ENCODE assay signal across 8 cellular contexts in the genomic region with DNA sequence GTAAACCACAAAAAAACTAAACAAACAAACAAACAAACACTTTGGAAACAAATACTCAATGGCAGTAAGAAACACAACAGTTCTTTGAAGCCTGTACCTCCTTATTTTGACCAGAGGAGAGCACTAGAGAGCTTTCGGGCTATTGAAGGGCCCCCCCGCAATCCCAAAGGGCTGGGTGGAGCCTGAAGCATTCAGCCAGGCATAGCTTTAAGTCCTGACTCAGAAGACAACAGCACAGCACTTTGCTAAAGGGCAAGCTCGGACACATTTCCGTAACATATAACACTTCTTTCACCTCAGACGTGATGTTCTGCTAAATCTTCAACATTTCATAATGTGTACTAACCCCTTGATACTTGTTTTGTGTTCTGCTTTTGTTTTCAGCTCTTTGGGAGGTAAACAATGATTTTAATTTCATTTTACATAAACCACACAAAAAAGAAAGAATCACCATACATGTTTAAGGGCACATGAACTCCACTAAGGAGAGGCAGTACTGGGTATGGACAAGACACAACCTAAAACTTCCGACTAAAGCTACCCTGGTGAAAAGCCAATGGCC. TPM values are rescaled to one million over a fixed set of nuclear protein-coding genes. Genes with fewer than 3 reads are reported as not detected.
A peak's percentile ranks its signal among the peaks of the same experiment; 100 is the strongest.
DNase-seq lines count a peak whose midpoint lies in the region; ATAC-seq and TF ChIP-seq lines count a peak whose summit lies in the region.

No MANE protein-coding gene starts in this region.

- H3K4me1 ChIP-seq in SK-N-SH (ENCODE audit: control insufficient read depth in 1 of 2, insufficient read depth in 2 of 2, low read depth in 1 of 2, low read length in 1 of 2) (no peaks in the 10 kb centered on the region; a peak in 1 of 4 replicates), endodermal cell (ENCODE audit: control insufficient read depth, insufficient read depth, low read length) (no peaks in the 10 kb centered on the region), subcutaneous abdominal adipose tissue (ENCODE audit: control insufficient read depth in 5 of 5, insufficient read depth in 5 of 5, low read length in 5 of 5) (peaks cover 0 to 12% (median 5%) of the 10 kb centered on the region in 5 donors)

- no peak for TF ChIP-seq EP300 in SK-N-SH (IDR thresholded peaks at IDR 0.05; ENCODE audit: borderline replicate concordance in 1 of 2, low read depth in 1 of 2, low read length in 1 of 2)

- TF ChIP-seq CTCF in SK-N-SH (IDR thresholded peaks at IDR 0.05): peak; percentile 98
- peak; percentile 96 for TF ChIP-seq CTCF in endodermal cell (conservative IDR thresholded peaks at IDR 0.05)

- peak overlapping the region; percentile 51; the same call in 1 of the 2 replicates for H3K9ac ChIP-seq in SK-N-SH
- H3K9ac ChIP-seq in endodermal cell (ENCODE audit: extremely low read depth, low read length, poor library complexity, severe bottlenecking): no peak overlapping the region
- H3K9ac ChIP-seq in subcutaneous abdominal adipose tissue (ENCODE audit: low read length in 5 of 5): peak overlapping the region in 4 of 5 donors; percentile 1 to 75 (median 62)

- TF ChIP-seq RAD21 in SK-N-SH (IDR thresholded peaks at IDR 0.05; ENCODE audit: low read length): peak; percentile 99

- no peaks in the 10 kb centered on the region for H4K20me1 ChIP-seq in SK-N-SH (ENCODE audit: insufficient read depth)

- H3K27ac ChIP-seq in SK-N-SH (ENCODE audit: low read depth in 2 of 2, low read length in 1 of 2) (peak overlapping the region; percentile 65 to 91), endodermal cell (ENCODE audit: low read depth, low read length) (no peak overlapping the region), subcutaneous abdominal adipose tissue (ENCODE audit: low read depth, low read length) (peak overlapping the region; percentile 92)

- WGBS in SK-N-SH (ENCODE audit: low lambda C conversion rate): 16% methylated on average over 6 of the region's 6 CpGs
- WGBS in endodermal cell (ENCODE audit: insufficient coverage in 1 of 2, insufficient read length in 1 of 2), 2 experiments: 6 to 16% methylated on average over 4 to 6 of the region's 6 CpGs

- H3K9me3 Mint-ChIP-seq in endodermal cell: no peaks in the 10 kb centered on the region

- H3K79me2 ChIP-seq in SK-N-SH (ENCODE audit: insufficient read depth): no peaks in the 10 kb centered on the region

- H3K4me3 ChIP-seq in SK-N-SH (ENCODE audit: low read depth in 2 of 2, low read length in 1 of 2) (peak overlapping the region; percentile 14 to 31; a peak in 2 of 4 replicates), endodermal cell (ENCODE audit: low read length) (no peak overlapping the region), subcutaneous abdominal adipose tissue (ENCODE audit: low read depth in 1 of 5, low read length in 5 of 5) (peak overlapping the region in 4 of 5 donors; percentile 47 to 56 (median 52))

- H3K9me3 ChIP-seq in SK-N-SH (no peaks in the 10 kb centered on the region), endodermal cell (ENCODE audit: control insufficient read depth, low read length) (no peaks in the 10 kb centered on the region), subcutaneous abdominal adipose tissue (ENCODE audit: control insufficient read depth in 5 of 5, low read length in 5 of 5) (no peaks in the 10 kb centered on the region)

- H3K9me2 ChIP-seq in SK-N-SH: no peaks in the 10 kb centered on the region

- DNase-seq in Ammon's horn (ENCODE audit: low spot score) (peak; percentile 77), NCI-H128 (lab: John Stamatoyannopoulos, UW; ENCODE audit: unreplicated experiment) (peak; percentile 45), SK-N-SH (peak; percentile 88), endodermal cell (peak; percentile 85), medulla oblongata (ENCODE audit: extremely low spot score) (peak; percentile 79)

- H3K36me3 ChIP-seq in SK-N-SH (replicated peaks in 1 of 2; ENCODE audit: control insufficient read depth in 1 of 2, insufficient read depth in 2 of 2, low read length in 1 of 2): no peaks in the 10 kb centered on the region
- no peaks in the 10 kb centered on the region for H3K36me3 ChIP-seq in endodermal cell (ENCODE audit: control insufficient read depth, insufficient read depth, low read length)
- no peaks in the 10 kb centered on the region for H3K36me3 ChIP-seq in subcutaneous abdominal adipose tissue (ENCODE audit: control insufficient read depth in 5 of 5, insufficient read depth in 5 of 5, low read length in 5 of 5)

- POLR2A ChIA-PET in SK-N-SH (lab: Yijun Ruan, JAX): no interaction called here

- H3K4me2 ChIP-seq in SK-N-SH: peak overlapping the region; percentile 47

- H3K27ac Mint-ChIP-seq in endodermal cell: no peak overlapping the region

- no peak overlapping the region for H3K4me3 Mint-ChIP-seq in endodermal cell

- peak overlapping the region; percentile 81 for H2AFZ ChIP-seq in SK-N-SH (ENCODE audit: low read depth)

- H3K27me3 Mint-ChIP-seq in endodermal cell (ENCODE audit: insufficient read depth): peaks cover 10% of the 10 kb centered on the region

- CTCF ChIA-PET in SK-N-SH (lab: Yijun Ruan, JAX): interaction anchor here (0.6 to 5.0 kb wide), 35 partner anchors 9 to 953 kb away, joined by 3 to 59 read pairs (median 4); a partner anchor contains a TSS

- H3K27me3 ChIP-seq in SK-N-SH (ENCODE audit: insufficient read depth) (no peaks in the 10 kb centered on the region), endodermal cell (ENCODE audit: control insufficient read depth, insufficient read depth, low read length, poor library complexity, severe bottlenecking) (no peaks in the 10 kb centered on the region), subcutaneous abdominal adipose tissue (ENCODE audit: control insufficient read depth in 5 of 5, insufficient read depth in 4 of 5, low read length in 5 of 5) (no peaks in the 10 kb centered on the region)

- H3K4me1 Mint-ChIP-seq in endodermal cell: peaks cover 5% of the 10 kb centered on the region

- no peaks in the 10 kb centered on the region for H3K36me3 Mint-ChIP-seq in endodermal cell (ENCODE audit: low read depth)

- ATAC-seq in GM18508 (IDR thresholded peaks at IDR 0.05; ENCODE audit: insufficient read depth, unreplicated experiment) (peak; percentile 88), HG02870 (IDR thresholded peaks at IDR 0.05; ENCODE audit: unreplicated experiment) (peak; percentile 98)

- no peaks in the 10 kb centered on the region for H3F3A ChIP-seq in SK-N-SH (replicated peaks; ENCODE audit: insufficient read depth)

TF ChIP-seq in SK-N-SH, 30 proteins besides CTCF, POLR2A, EP300 and RAD21 (continues in another document):
- TF ChIP-seq RCOR1 (IDR thresholded peaks at IDR 0.05; ENCODE audit: low read length) (no peak), MEF2A (IDR thresholded peaks at IDR 0.05; ENCODE audit: borderline replicate concordance, low read depth) (no peak), TEAD4 (IDR thresholded peaks at IDR 0.05; ENCODE audit: borderline replicate concordance, insufficient read depth) (no peak), FOXJ3 (CRISPR knock-in tag; IDR thresholded peaks at IDR 0.05) (no peak), SMC3 (IDR thresholded peaks at IDR 0.05; ENCODE audit: low read depth, low read length) (peak; percentile 91), TAF1 (IDR thresholded peaks at IDR 0.05; ENCODE audit: borderline replicate concordance, low read depth, low read length) (peak; percentile 39; the same call in 1 of the 2 replicates), SIN3A (IDR thresholded peaks at IDR 0.05; ENCODE audit: borderline replicate concordance, low read depth, low read length) (peak; percentile 48; the same call in 1 of the 2 replicates)
- TF ChIP-seq, protein P1, sequence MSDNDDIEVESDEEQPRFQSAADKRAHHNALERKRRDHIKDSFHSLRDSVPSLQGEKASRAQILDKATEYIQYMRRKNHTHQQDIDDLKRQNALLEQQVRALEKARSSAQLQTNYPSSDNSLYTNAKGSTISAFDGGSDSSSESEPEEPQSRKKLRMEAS (IDR thresholded peaks at IDR 0.05; ENCODE audit: low read depth): peak; percentile 46; the same call in 1 of the 2 replicates
- TF ChIP-seq, protein P2, sequence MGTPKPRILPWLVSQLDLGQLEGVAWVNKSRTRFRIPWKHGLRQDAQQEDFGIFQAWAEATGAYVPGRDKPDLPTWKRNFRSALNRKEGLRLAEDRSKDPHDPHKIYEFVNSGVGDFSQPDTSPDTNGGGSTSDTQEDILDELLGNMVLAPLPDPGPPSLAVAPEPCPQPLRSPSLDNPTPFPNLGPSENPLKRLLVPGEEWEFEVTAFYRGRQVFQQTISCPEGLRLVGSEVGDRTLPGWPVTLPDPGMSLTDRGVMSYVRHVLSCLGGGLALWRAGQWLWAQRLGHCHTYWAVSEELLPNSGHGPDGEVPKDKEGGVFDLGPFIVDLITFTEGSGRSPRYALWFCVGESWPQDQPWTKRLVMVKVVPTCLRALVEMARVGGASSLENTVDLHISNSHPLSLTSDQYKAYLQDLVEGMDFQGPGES (IDR thresholded peaks at IDR 0.05; ENCODE audit: low read depth, low read length): no peak
- TF ChIP-seq, protein P3, sequence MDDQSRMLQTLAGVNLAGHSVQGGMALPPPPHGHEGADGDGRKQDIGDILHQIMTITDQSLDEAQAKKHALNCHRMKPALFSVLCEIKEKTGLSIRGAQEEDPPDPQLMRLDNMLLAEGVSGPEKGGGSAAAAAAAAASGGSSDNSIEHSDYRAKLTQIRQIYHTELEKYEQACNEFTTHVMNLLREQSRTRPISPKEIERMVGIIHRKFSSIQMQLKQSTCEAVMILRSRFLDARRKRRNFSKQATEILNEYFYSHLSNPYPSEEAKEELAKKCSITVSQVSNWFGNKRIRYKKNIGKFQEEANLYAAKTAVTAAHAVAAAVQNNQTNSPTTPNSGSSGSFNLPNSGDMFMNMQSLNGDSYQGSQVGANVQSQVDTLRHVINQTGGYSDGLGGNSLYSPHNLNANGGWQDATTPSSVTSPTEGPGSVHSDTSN (IDR thresholded peaks at IDR 0.05): no peak

RNA-seq across cellular contexts. Expression of a gene that starts 9.7 kb away (rescaled TPM):
- polyA plus RNA-seq in SK-N-SH (2012; rRNA removed): not detected in 2 replicates
- polyA plus RNA-seq in SK-N-SH (2012; cell fraction: cytosol; rRNA removed): not detected in 2 replicates
- polyA plus RNA-seq in SK-N-SH (2012; cell fraction: nucleus; rRNA removed): not detected in 2 replicates
- total RNA-seq in endodermal cell: not detected
- polyA plus RNA-seq in endodermal cell (2013, experiment 1 of 2): not detected
- polyA plus RNA-seq in endodermal cell (2013, experiment 2 of 2): not detected
